Comparison of ENCODE assay signal across 10 cellular contexts in the genomic region with DNA sequence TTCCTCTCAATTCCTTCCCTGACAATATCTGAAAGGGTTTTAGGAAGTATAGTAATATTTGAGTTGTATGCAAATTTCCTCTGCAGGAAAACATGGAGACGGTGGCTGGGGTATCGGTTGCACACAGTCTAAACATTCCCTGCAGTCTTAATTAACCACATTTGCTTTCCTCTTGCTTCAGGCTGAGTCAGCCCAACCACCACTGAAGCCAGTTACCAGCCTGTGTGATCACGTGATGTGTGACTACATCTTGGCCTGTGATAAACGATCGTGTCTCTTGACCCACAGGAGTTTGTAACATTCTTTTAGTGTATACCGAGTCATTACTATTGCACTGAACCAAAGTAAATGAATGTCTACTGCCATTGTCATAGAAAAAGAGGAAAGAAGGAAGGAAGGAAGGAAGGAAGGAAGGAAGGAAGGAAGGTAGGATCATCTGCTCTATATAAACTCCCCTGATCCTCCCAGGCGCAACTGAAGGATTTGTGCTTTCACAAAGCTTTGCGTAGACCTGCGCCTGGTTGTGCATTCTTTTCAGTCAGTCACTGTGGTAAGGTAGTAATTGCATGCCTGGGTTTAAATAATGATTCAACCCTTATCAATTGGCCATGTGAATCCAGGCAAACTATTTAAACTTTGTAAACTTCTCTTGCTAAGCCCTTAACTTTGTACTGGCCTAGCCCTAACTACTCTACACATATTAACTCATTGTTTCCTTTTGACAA.
DNase-seq lines count a peak whose midpoint lies in the region; ATAC-seq, FAIRE-seq and TF ChIP-seq lines count a peak whose summit lies in the region.
"Had no signal": no experiment of that assay in that cellular context is flagged by ENCODE, and none has a peak within 500 bp of the region (broad histone marks: within the 10 kb centered on the region; RNA-seq: fewer than 3 reads in every experiment).

No MANE protein-coding gene starts in this region.

- peaks cover 4% of the 10 kb centered on the region for H3K4me1 ChIP-seq in keratinocyte (ENCODE audit: control insufficient read depth, extremely low read depth, insufficient read depth, low read length)

- peak; percentile 95 for FAIRE-seq in keratinocyte (lab: Jason Lieb, UNC)

- peak overlapping the region; percentile 39 for H3K4me2 ChIP-seq in keratinocyte (ENCODE audit: control insufficient read depth, extremely low read depth, insufficient read depth, low read depth, low read length)

- H3K79me2 ChIP-seq in keratinocyte (ENCODE audit: control insufficient read depth, insufficient read depth, low read length), result no peaks in the 10 kb centered on the region

- no peaks in the 10 kb centered on the region for H4K20me1 ChIP-seq in keratinocyte (ENCODE audit: control insufficient read depth, extremely low read depth, insufficient read depth, low read length)

- peak overlapping the region; percentile 84 for H3K27ac Mint-ChIP-seq in HFFc6
- H3K27ac Mint-ChIP-seq: CD14-positive monocyte had no signal

- H3K9ac ChIP-seq in keratinocyte (ENCODE audit: control insufficient read depth, extremely low read depth, insufficient read depth, low read length), result no peak overlapping the region

- H3K36me3 ChIP-seq in keratinocyte (ENCODE audit: control insufficient read depth in 2 of 2, extremely low read depth in 1 of 2, insufficient read depth in 2 of 2, low read length in 2 of 2), result no peaks in the 10 kb centered on the region

- H3K9me3 ChIP-seq in keratinocyte (ENCODE audit: control insufficient read depth, low read depth, low read length), result no peaks in the 10 kb centered on the region

- H3K4me3 Mint-ChIP-seq in HFFc6, result peak overlapping the region; percentile 63
- H3K4me3 Mint-ChIP-seq: CD14-positive monocyte had no signal

- dilution Hi-C loops in keratinocyte (cut with MboI; ENCODE audit: extremely low pct_ligation_motif_present, low sequenced_read_pairs), result no loop called here

- TF ChIP-seq POLR2A in erythroblast (IDR thresholded peaks at IDR 0.05; ENCODE audit: low read length), result no peak

- ATAC-seq in HG03521 (IDR thresholded peaks at IDR 0.05; ENCODE audit: unreplicated experiment), result no peak
- no peak for ATAC-seq in HG03457 (IDR thresholded peaks at IDR 0.05; ENCODE audit: unreplicated experiment)

- no peaks in the 10 kb centered on the region for H3K36me3 Mint-ChIP-seq in HFFc6 (ENCODE audit: low read depth)
- H3K36me3 Mint-ChIP-seq: CD14-positive monocyte had no signal

- peak overlapping the region; percentile 17 for H3K27ac ChIP-seq in keratinocyte (ENCODE audit: control insufficient read depth, insufficient read depth, low read length)
- H3K27ac ChIP-seq: VCaP had no signal

- DNase-seq in A172 (ENCODE audit: low spot score), result peak; percentile 99
- DNase-seq in HFFc6, result peak; percentile 99
- peak; percentile 99 for DNase-seq in amniotic epithelial cell (ENCODE audit: low read depth)
- DNase-seq in keratinocyte (ENCODE audit: low read depth, low spot score), result peak; percentile 45
- DNase-seq in erythroblast (lab: John Stamatoyannopoulos, UW), result no peak
- no peak for DNase-seq in NCI-H1417 treated with DMSO at 0.1 percent for 48 hours (lab: John Stamatoyannopoulos, UW)

- peaks cover 3% of the 10 kb centered on the region for H3K27me3 ChIP-seq in keratinocyte (ENCODE audit: control insufficient read depth, extremely low read depth, insufficient read depth, low read length)

- H3K27me3 Mint-ChIP-seq in HFFc6 (ENCODE audit: insufficient read depth), result peaks cover 2% of the 10 kb centered on the region

- H3K4me1 Mint-ChIP-seq in HFFc6 (ENCODE audit: low read depth), result peaks cover 38% of the 10 kb centered on the region
- H3K4me1 Mint-ChIP-seq: CD14-positive monocyte had no signal

- TF ChIP-seq CTCF in HFFc6 (IDR thresholded peaks at IDR 0.05), result no peak
- no peak for TF ChIP-seq CTCF in keratinocyte (optimal IDR thresholded peaks at IDR 0.05 in 1 of 3, IDR thresholded peaks at IDR 0.05 in 1 of 3, conservative IDR thresholded peaks at IDR 0.05 in 1 of 3; ENCODE audit: extremely low read depth in 1 of 3, insufficient read depth in 2 of 3, low read length in 3 of 3)

- H2AFZ ChIP-seq in keratinocyte (ENCODE audit: control insufficient read depth, low read length), result peak overlapping the region; percentile 56

- no peak overlapping the region for H3K4me3 ChIP-seq in keratinocyte (ENCODE audit: control insufficient read depth in 2 of 3, extremely low read depth in 1 of 3, insufficient read depth in 2 of 3, low read depth in 1 of 3, low read length in 3 of 3)

- H3K9me3 Mint-ChIP-seq in HFFc6, result no peaks in the 10 kb centered on the region

- H3K9me1 ChIP-seq in keratinocyte (ENCODE audit: control insufficient read depth, extremely low read depth, insufficient read depth, low read length), result no peaks in the 10 kb centered on the region

Comparison
In these comparisons a context has a peak if more than half of its experiments do, and no peak if none do; other contexts are left out.
1. DNase-seq: peak in A172 (single experiment), HFFc6 (single experiment), amniotic epithelial cell (single experiment) and keratinocyte (single experiment); none in erythroblast (0 of 2) and NCI-H1417 treated with DMSO at 0.1 percent for 48 hours (single experiment).